Comparison of ENCODE assay signal across 37 cellular contexts in genomic region chr13:59211636-59212035, GRCh38.
"Had no signal": no experiment of that assay in that cellular context is flagged by ENCODE, and none has a peak within 500 bp of the region (broad histone marks: within the 10 kb centered on the region; RNA-seq: fewer than 3 reads in every experiment).

No MANE protein-coding gene starts in this region.

- H3K4me2 ChIP-seq: KMS-11 had no signal

- H3K9me3 ChIP-seq: ascending aorta, Peyer's patch, SJSA1 had no signal

- H3K4me1 ChIP-seq: ascending aorta, Peyer's patch, SJSA1 had no signal

- H3K27ac ChIP-seq: ascending aorta, cardiac muscle cell, KMS-11, Peyer's patch, SJSA1, VCaP had no signal

- H3K27me3 Mint-ChIP-seq: activated CD4-positive, alpha-beta T cell treated with anti-CD3 and anti-CD28 coated beads, Interleukin-2, amount 10 ng/mL, durations not matched to agents 24 days and 14 days; activated T-cell treated with anti-CD3 and anti-CD28 coated beads, Interleukin-2, amount 50 U/mL, for 24 hours; central memory CD8-positive, alpha-beta T cell had no signal

- H3K36me3 Mint-ChIP-seq: activated naive CD4-positive, alpha-beta T cell treated with anti-CD3 and anti-CD28 coated beads, Interleukin-2, amount 50 U/mL, for 24 hours; activated naive CD8-positive, alpha-beta T cell treated with anti-CD3 and anti-CD28 coated beads, Interleukin-2, amount 10 ng/mL, durations not matched to agents 7 days and 5 days had no signal

- H3K36me3 ChIP-seq: ascending aorta, cardiac muscle cell, Peyer's patch, SJSA1 had no signal

- H3K4me3 ChIP-seq: ascending aorta, cardiac muscle cell, Peyer's patch, SJSA1 had no signal

- DNase-seq: activated CD4-positive, alpha-beta T cell treated with anti-CD3 and anti-CD28 coated beads for 1 hour; activated CD4-positive, alpha-beta T cell treated with anti-CD3 and anti-CD28 coated beads, Interleukin-2, amount 10 ng/mL, durations not matched to agents 24 days and 14 days; activated CD4-positive, alpha-beta T cell treated with anti-CD3 and anti-CD28 coated beads, Interleukin-2, amount 50 U/mL, for 4 hours; activated CD4-positive, CD25-positive, alpha-beta regulatory T cell; activated CD8-positive, alpha-beta T cell treated with anti-CD3 and anti-CD28 coated beads, Interleukin-2, amount 10 ng/mL, durations not matched to agents 7 days and 5 days; activated gamma-delta T cell; activated naive CD4-positive, alpha-beta T cell treated with Interleukin-2 at 50 U/mL for 16 hours; activated naive CD8-positive, alpha-beta T cell treated with anti-CD3 and anti-CD28 coated beads, Interleukin-2, amount 10 ng/mL, durations not matched to agents 7 days and 5 days; activated T-cell treated with anti-CD3 and anti-CD28 coated beads, Interleukin-2, amount 50 U/mL, for 24 hours; amygdala; MM.1S; MV-4-11; NCI-H1092 treated with DMSO at 0.1 percent for 48 hours; NCI-H1417; NCI-H146; NCI-H187; NCI-H2029 treated with DMSO at 0.1 percent for 48 hours; NCI-H2107; NCI-H345; NCI-H526 treated with DMSO at 0.1 percent for 48 hours; NK-92 treated with Interleukin-12 subunit alpha and Interleukin-12 subunit beta, amount 100 ng/mL, for 24 hours; PC-3; Peyer's patch; RPMI8226; SHP77 treated with DMSO at 0.1 percent for 48 hours; T-helper 1 cell; T-helper 2 cell; T-helper 9 cell had no signal

- H3K4me1 Mint-ChIP-seq: activated CD4-positive, alpha-beta T cell treated with anti-CD3 and anti-CD28 coated beads, Interleukin-2, amount 10 ng/mL, durations not matched to agents 24 days and 14 days; activated naive CD4-positive, alpha-beta T cell treated with anti-CD3 and anti-CD28 coated beads, Interleukin-2, amount 50 U/mL, for 24 hours; activated naive CD8-positive, alpha-beta T cell treated with anti-CD3 and anti-CD28 coated beads, Interleukin-2, amount 10 ng/mL, durations not matched to agents 7 days and 5 days; central memory CD8-positive, alpha-beta T cell had no signal

- H3K27me3 ChIP-seq: ascending aorta, cardiac muscle cell, Peyer's patch, SJSA1 had no signal

- H3K27ac Mint-ChIP-seq: activated CD4-positive, alpha-beta T cell treated with anti-CD3 and anti-CD28 coated beads, Interleukin-2, amount 10 ng/mL, durations not matched to agents 24 days and 14 days; activated CD8-positive, alpha-beta T cell treated with anti-CD3 and anti-CD28 coated beads, Interleukin-2, amount 10 ng/mL, durations not matched to agents 7 days and 5 days; activated naive CD4-positive, alpha-beta T cell treated with anti-CD3 and anti-CD28 coated beads, Interleukin-2, amount 50 U/mL, for 24 hours; activated naive CD8-positive, alpha-beta T cell treated with anti-CD3 and anti-CD28 coated beads, Interleukin-2, amount 10 ng/mL, durations not matched to agents 7 days and 5 days; activated T-cell treated with anti-CD3 and anti-CD28 coated beads, Interleukin-2, amount 50 U/mL, for 24 hours; activated T-helper 2 cell treated with anti-CD3 and anti-CD28 coated beads, Interferon-gamma antibody, Interleukin-2, Interleukin-4, amounts not matched to agents 10 μg/mL and 5 μg/mL and 100 μg/mL, durations not matched to agents 14 hours and 24 hours and 36 hours had no signal

- ATAC-seq: activated CD8-positive, alpha-beta T cell treated with anti-CD3 and anti-CD28 coated beads, Interleukin-2, amount 10 ng/mL, durations not matched to agents 7 days and 5 days; PC-3; SK-N-SH treated with all-trans-retinoic acid at 6 μM for 48 hours had no signal

- H3K9me3 Mint-ChIP-seq: activated CD4-positive, alpha-beta T cell treated with anti-CD3 and anti-CD28 coated beads, Interleukin-2, amount 10 ng/mL, durations not matched to agents 24 days and 14 days; activated naive CD8-positive, alpha-beta T cell treated with anti-CD3 and anti-CD28 coated beads, Interleukin-2, amount 10 ng/mL, durations not matched to agents 7 days and 5 days; activated T-cell treated with anti-CD3 and anti-CD28 coated beads, Interleukin-2, amount 50 U/mL, for 24 hours; activated T-helper 2 cell treated with anti-CD3 and anti-CD28 coated beads, Interferon-gamma antibody, Interleukin-2, Interleukin-4, amounts not matched to agents 10 μg/mL and 5 μg/mL and 100 μg/mL, durations not matched to agents 14 hours and 24 hours and 36 hours; central memory CD8-positive, alpha-beta T cell had no signal

- H3K4me3 Mint-ChIP-seq: activated CD4-positive, alpha-beta T cell treated with anti-CD3 and anti-CD28 coated beads, Interleukin-2, amount 10 ng/mL, durations not matched to agents 24 days and 14 days; activated CD8-positive, alpha-beta T cell treated with anti-CD3 and anti-CD28 coated beads, Interleukin-2, amount 10 ng/mL, durations not matched to agents 7 days and 5 days; activated naive CD4-positive, alpha-beta T cell treated with anti-CD3 and anti-CD28 coated beads, Interleukin-2, amount 50 U/mL, for 24 hours; activated naive CD8-positive, alpha-beta T cell treated with anti-CD3 and anti-CD28 coated beads, Interleukin-2, amount 10 ng/mL, durations not matched to agents 7 days and 5 days; activated T-cell treated with anti-CD3 and anti-CD28 coated beads, Interleukin-2, amount 50 U/mL, for 24 hours; central memory CD8-positive, alpha-beta T cell had no signal
